ENCODE assay signal across 1 cellular context in genomic region chr2:203858176-203858575, GRCh38.
TF ChIP-seq lines count a peak whose summit lies in the region.

No MANE protein-coding gene starts in this region.

TF ChIP-seq in HepG2, 621 proteins besides CTCF, POLR2A, EP300 and RAD21:
- TF ChIP-seq BCLAF1 (IDR thresholded peaks at IDR 0.05), result no peak
- no peak for TF ChIP-seq U2AF1 (optimal IDR thresholded peaks at IDR 0.05; ENCODE audit: low read depth, low read length)
- TF ChIP-seq MED8 (CRISPR knock-in tag; IDR thresholded peaks at IDR 0.05; ENCODE audit: insufficient replicate concordance), result no peak
